Comparison of ENCODE assay signal across 12 cellular contexts in the genomic region with DNA sequence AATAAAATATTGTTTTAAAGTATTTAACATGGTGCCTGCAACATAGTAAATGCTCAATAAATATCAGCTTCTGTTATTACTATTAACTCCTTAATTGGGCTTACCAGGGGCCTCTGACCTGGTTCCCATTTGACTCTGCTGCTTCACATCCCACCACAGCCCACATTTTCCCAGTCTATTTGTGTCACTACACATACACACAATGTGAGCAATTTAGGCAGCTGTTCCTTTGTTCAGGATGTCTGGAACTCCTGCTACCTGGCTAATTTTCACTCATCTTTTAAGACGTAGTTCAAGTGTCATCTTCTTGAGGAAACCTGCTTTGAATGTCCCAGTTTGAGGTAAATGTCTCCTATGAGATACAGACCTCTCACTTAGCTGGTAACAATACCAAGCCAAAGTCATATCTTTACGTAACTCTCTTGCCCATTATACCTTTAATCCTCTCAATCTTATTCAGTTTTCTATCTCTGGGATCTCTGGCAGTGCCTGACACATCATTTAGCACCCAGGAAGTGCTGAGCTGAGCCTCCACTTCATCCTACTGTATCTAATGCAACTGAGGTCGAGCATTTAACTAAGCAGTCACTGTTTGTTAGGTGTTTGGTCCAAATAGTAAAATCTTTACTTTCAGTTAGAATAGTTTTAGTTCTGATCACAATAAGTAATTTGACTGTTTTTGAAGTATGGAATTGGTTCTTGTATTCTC. TPM values are rescaled to one million over a fixed set of nuclear protein-coding genes. Genes with fewer than 3 reads are reported as not detected.
DNase-seq lines count a peak whose midpoint lies in the region; ATAC-seq and TF ChIP-seq lines count a peak whose summit lies in the region.
"Had no signal": no experiment of that assay in that cellular context is flagged by ENCODE, and none has a peak within 500 bp of the region (broad histone marks: within the 10 kb centered on the region; RNA-seq: fewer than 3 reads in every experiment).

No MANE protein-coding gene starts in this region.

- 36% methylated on average over 3 of the region's 3 CpGs for WGBS in heart right ventricle, 2 donors

- H3K4me1 ChIP-seq in heart right ventricle (peaks cover 7 to 84% (median 78%) of the 10 kb centered on the region in 9 donors), tibial artery (peaks cover 0 to 80% (median 32%) of the 10 kb centered on the region in 4 donors), BE2C (no peaks in the 10 kb centered on the region)

- peak overlapping the region in 5 of 10 donors; percentile 5 to 89 (median 9) for H3K4me3 ChIP-seq in heart right ventricle
- H3K4me3 ChIP-seq in tibial artery, result peak overlapping the region; percentile 9 to 98
- H3K4me3 ChIP-seq in BE2C (ENCODE audit: low read depth, low read length), result no peak overlapping the region

- H3K27me3 ChIP-seq in heart right ventricle (no peaks in the 10 kb centered on the region), tibial artery (no peaks in the 10 kb centered on the region), BE2C (no peaks in the 10 kb centered on the region)
- H3K27me3 ChIP-seq: brain microvascular endothelial cell had no signal

- H3K36me3 ChIP-seq in heart right ventricle (peaks cover 0 to under 1% (median 0%) of the 10 kb centered on the region in 9 donors), tibial artery (peaks cover 0 to 4% (median 0%) of the 10 kb centered on the region in 3 donors), BE2C (no peaks in the 10 kb centered on the region)

- H3K27ac ChIP-seq in heart right ventricle (peak overlapping the region in 8 of 10 donors; percentile 7 to 100 (median 71)), tibial artery (peak overlapping the region; percentile 25 to 38)
- H3K27ac ChIP-seq: brain microvascular endothelial cell, C4-2B had no signal

- intact Hi-C loops in heart right ventricle (cut with DNase I), result loop anchor here in 3 of 10 donors (5.0 to 10.0 kb wide), 3 partner anchors 36 to 86 kb away; no protein-coding TSS in a partner anchor
- intact Hi-C loops in left ventricle myocardium superior (cut with micrococcal nuclease), result no loop called here
- intact Hi-C loops in tibial artery (cut with DNase I; ENCODE audit: low total_unique reads), result no loop called here

- DNase-seq in heart right ventricle, result no peak
- no peak for DNase-seq in left ventricle myocardium superior
- no peak for DNase-seq in activated naive CD4-positive, alpha-beta T cell treated with anti-CD3 and anti-CD28 coated beads, Interleukin-2, amount 50 U/mL, for 72 hours (ENCODE audit: low spot score in 2 of 2)
- no peak for DNase-seq in memory B cell (ENCODE audit: low spot score in 2 of 2)
- no peak for DNase-seq in tibial artery
- no peak for DNase-seq in BE2C
- no peak for DNase-seq in kidney tubule cell (ENCODE audit: low spot score)
- DNase-seq: brain microvascular endothelial cell; NCI-H226; stimulated activated CD4-positive, alpha-beta T cell treated with anti-CD3 and anti-CD28 coated beads, Interleukin-12 subunit alpha, Interleukin-12 subunit beta, amount 100 ng/mL, for 4 hours had no signal

- H3K9me3 ChIP-seq in heart right ventricle (no peaks in the 10 kb centered on the region), tibial artery (no peaks in the 10 kb centered on the region), BE2C (no peaks in the 10 kb centered on the region)

- peaks cover 35 to 75% of the 10 kb centered on the region in 2 donors for H3K36me3 Mint-ChIP-seq in activated naive CD4-positive, alpha-beta T cell treated with anti-CD3 and anti-CD28 coated beads, Interleukin-2, amount 50 U/mL, for 72 hours
- H3K36me3 Mint-ChIP-seq in memory B cell, result peaks cover 12% of the 10 kb centered on the region

- H3K27ac Mint-ChIP-seq in activated naive CD4-positive, alpha-beta T cell treated with anti-CD3 and anti-CD28 coated beads, Interleukin-2, amount 50 U/mL, for 72 hours, result peak overlapping the region; percentile 97 to 100
- peak overlapping the region; percentile 98 for H3K27ac Mint-ChIP-seq in memory B cell

- H3K4me3 Mint-ChIP-seq in memory B cell, result peak overlapping the region; percentile 83

- TF ChIP-seq CTCF in heart right ventricle (IDR thresholded peaks at IDR 0.05), result no peak
- TF ChIP-seq CTCF in tibial artery (IDR thresholded peaks at IDR 0.05), result no peak
- TF ChIP-seq CTCF in BE2C (IDR thresholded peaks at IDR 0.05; ENCODE audit: low read depth, low read length), result no peak

- H3K27me3 Mint-ChIP-seq in memory B cell, result no peaks in the 10 kb centered on the region

- H3K4me1 Mint-ChIP-seq in memory B cell, result peaks cover 56% of the 10 kb centered on the region

- ATAC-seq in heart right ventricle, result no peak
- no peak for ATAC-seq in left ventricle myocardium superior
- peak; percentile 17 to 66 for ATAC-seq in activated naive CD4-positive, alpha-beta T cell treated with anti-CD3 and anti-CD28 coated beads, Interleukin-2, amount 50 U/mL, for 72 hours
- ATAC-seq in memory B cell (ENCODE audit: low read depth), result no peak
- ATAC-seq in HG03135 (IDR thresholded peaks at IDR 0.05; ENCODE audit: unreplicated experiment), result no peak

- H3K9me3 Mint-ChIP-seq in activated naive CD4-positive, alpha-beta T cell treated with anti-CD3 and anti-CD28 coated beads, Interleukin-2, amount 50 U/mL, for 72 hours, result no peaks in the 10 kb centered on the region
- H3K9me3 Mint-ChIP-seq in memory B cell, result no peaks in the 10 kb centered on the region

RNA-seq across cellular contexts. Expression of a gene that starts 4.5 kb away (rescaled TPM):
- total RNA-seq in heart right ventricle (100 to 1,000 TPM in 5 of 10 donors, 10 to 100 TPM in 5; 71.1 to 197 (median 92.1) TPM), left ventricle myocardium superior (175 TPM)
- polyA plus RNA-seq in heart right ventricle, result 10 to 100 TPM; 14.6 to 81.4 TPM
- total RNA-seq in activated naive CD4-positive, alpha-beta T cell treated with anti-CD3 and anti-CD28 coated beads, Interleukin-2, amount 50 U/mL, for 72 hours, result 10 to 100 TPM; 45.0 to 74.1 TPM
- polyA plus RNA-seq in BE2C (2012; ENCODE audit: insufficient read depth, insufficient read length, low read depth), result 2.3 TPM

Comparison
In these comparisons a context has a peak if more than half of its experiments do, and no peak if none do; other contexts are left out.
1. ATAC-seq: peak in activated naive CD4-positive, alpha-beta T cell treated with anti-CD3 and anti-CD28 coated beads, Interleukin-2, amount 50 U/mL, for 72 hours (2 of 2); none in heart right ventricle (0 of 8), left ventricle myocardium superior (single experiment), memory B cell (single experiment) and HG03135 (single experiment).